Comparison of ENCODE assay signal across 10 cellular contexts in the genomic region with DNA sequence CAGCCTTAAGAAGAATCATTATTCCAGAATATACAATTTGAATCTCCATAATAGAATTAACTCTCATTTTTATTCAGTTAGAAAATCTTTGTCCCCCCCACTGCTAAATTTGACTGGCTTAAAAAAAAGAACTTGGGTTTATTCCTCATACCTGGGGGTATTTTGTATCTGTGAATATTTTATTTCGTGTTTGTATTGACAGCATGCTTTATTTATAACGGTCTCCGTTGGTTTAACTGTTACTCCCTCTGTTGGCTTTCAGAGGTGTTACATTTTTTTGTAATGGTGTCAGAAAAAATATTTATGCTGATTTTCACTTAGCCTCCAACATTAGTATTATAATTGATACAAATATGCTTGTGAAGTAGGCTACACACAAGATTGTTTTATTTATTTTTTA.
DNase-seq lines count a peak whose midpoint lies in the region; ATAC-seq and TF ChIP-seq lines count a peak whose summit lies in the region.
"Had no signal": no experiment of that assay in that cellular context is flagged by ENCODE, and none has a peak within 500 bp of the region (broad histone marks: within the 10 kb centered on the region; RNA-seq: fewer than 3 reads in every experiment).

No MANE protein-coding gene starts in this region.

- H3K27me3 ChIP-seq in breast epithelium (no peaks in the 10 kb centered on the region), esophagus squamous epithelium (no peaks in the 10 kb centered on the region), transverse colon (no peaks in the 10 kb centered on the region)

- POLR2A ChIA-PET in MCF 10A (lab: Yijun Ruan, JAX), result interaction anchor here (0.6 kb wide), 1 partner anchor 110 kb away, joined by 3 read pairs; no protein-coding TSS in a partner anchor

- H3K27ac ChIP-seq in breast epithelium, result no peak overlapping the region
- H3K27ac ChIP-seq in esophagus squamous epithelium, result no peak overlapping the region
- no peak overlapping the region for H3K27ac ChIP-seq in transverse colon

- BruUV-seq in MCF 10A (replicated peaks; lab: Mats Ljungman, UMichigan), result no TSS peak

- peaks cover 13% of the 10 kb centered on the region for H3K36me3 Mint-ChIP-seq in MCF 10A (ENCODE audit: insufficient read depth, unreplicated experiment)

- TF ChIP-seq POLR2A in breast epithelium (IDR thresholded peaks at IDR 0.05) (no peak), esophagus squamous epithelium (IDR thresholded peaks at IDR 0.05) (no peak), transverse colon (IDR thresholded peaks at IDR 0.05) (no peak), GM18505 (IDR thresholded peaks at IDR 0.05; ENCODE audit: borderline replicate concordance, extremely low read depth, insufficient read depth, insufficient read length) (no peak)

- peak; percentile 52 for TF ChIP-seq CTCF in MCF 10A (IDR thresholded peaks at IDR 0.05; ENCODE audit: unreplicated experiment)
- TF ChIP-seq CTCF in breast epithelium (IDR thresholded peaks at IDR 0.05), result peak in 1 of 3 donors; percentile 22
- TF ChIP-seq CTCF in esophagus squamous epithelium (IDR thresholded peaks at IDR 0.05), result peak in 4 of 6 experiments; percentile 16 to 60 (median 25)
- TF ChIP-seq CTCF in transverse colon (IDR thresholded peaks at IDR 0.05), result peak; percentile 25 to 55 (median 43)

- ATAC-seq in GM18505 (IDR thresholded peaks at IDR 0.05; ENCODE audit: unreplicated experiment) (no peak), HG03045 (IDR thresholded peaks at IDR 0.05; ENCODE audit: unreplicated experiment) (no peak), HG02759 (IDR thresholded peaks at IDR 0.05; ENCODE audit: unreplicated experiment) (no peak)

- H3K4me1 Mint-ChIP-seq in MCF 10A (ENCODE audit: insufficient read depth, unreplicated experiment), result peaks cover 11% of the 10 kb centered on the region

- H3K27me3 Mint-ChIP-seq in MCF 10A (ENCODE audit: insufficient read depth, unreplicated experiment), result no peaks in the 10 kb centered on the region

- no peak for TF ChIP-seq EP300 in transverse colon (IDR thresholded peaks at IDR 0.05; ENCODE audit: low read depth)

- H3K4me3 ChIP-seq in breast epithelium (no peak overlapping the region), esophagus squamous epithelium (no peak overlapping the region), transverse colon (no peak overlapping the region)

- no peaks in the 10 kb centered on the region for H3K9me3 ChIP-seq in breast epithelium
- no peaks in the 10 kb centered on the region for H3K9me3 ChIP-seq in esophagus squamous epithelium
- no peaks in the 10 kb centered on the region for H3K9me3 ChIP-seq in transverse colon

- intact Hi-C loops in MCF 10A (cut with micrococcal nuclease), result loop anchor here (1.0 kb wide), 2 partner anchors 40 to 65 kb away; no protein-coding TSS in a partner anchor
- intact Hi-C loops in breast epithelium (cut with DNase I; ENCODE audit: low total_unique reads), result no loop called here
- intact Hi-C loops in esophagus squamous epithelium (cut with DNase I), result no loop called here
- intact Hi-C loops in transverse colon (cut with DNase I; ENCODE audit: low total_unique reads), result no loop called here

- no peak overlapping the region for H3K4me3 Mint-ChIP-seq in MCF 10A (ENCODE audit: unreplicated experiment)

- 28 to 48% methylated on average over 3 of the region's 3 CpGs for WGBS in esophagus squamous epithelium, 2 donors
- WGBS in transverse colon (ENCODE audit: low coverage in 1 of 2), 2 donors, result 21 to 40% methylated on average over 3 of the region's 3 CpGs

- peaks cover 6% of the 10 kb centered on the region for H3K36me3 ChIP-seq in breast epithelium
- peaks cover 0 to 26% (median 6%) of the 10 kb centered on the region in 3 donors for H3K36me3 ChIP-seq in esophagus squamous epithelium
- peaks cover 0 to 6% (median 0%) of the 10 kb centered on the region in 4 donors for H3K36me3 ChIP-seq in transverse colon

- no peaks in the 10 kb centered on the region for H3K9me3 Mint-ChIP-seq in MCF 10A (ENCODE audit: unreplicated experiment)

- H3K27ac Mint-ChIP-seq in MCF 10A (ENCODE audit: low read depth, unreplicated experiment), result no peak overlapping the region

- CTCF ChIA-PET in MCF 10A (lab: Yijun Ruan, JAX), result interaction anchor here (0.6 to 3.5 kb wide), 7 partner anchors 10 to 65 kb away, joined by 3 to 21 read pairs (median 4); a partner anchor contains a TSS

- H3K4me1 ChIP-seq in breast epithelium, result no peaks in the 10 kb centered on the region
- H3K4me1 ChIP-seq in esophagus squamous epithelium, result peaks cover 0 to 8% (median 0%) of the 10 kb centered on the region in 3 donors
- no peaks in the 10 kb centered on the region for H3K4me1 ChIP-seq in transverse colon

- in situ Hi-C loops in transverse colon (cut with MboI; ENCODE audit: low pct_ligation_motif_present in 1 of 4, low pct_unique_long_range_greater_than_20kb in 1 of 4, low sequenced_read_pairs in 3 of 4), result no loop called here

- DNase-seq in MCF 10A (ENCODE audit: unreplicated experiment), result peak; percentile 30
- no peak for DNase-seq in breast epithelium (ENCODE audit: low spot score in 2 of 2)
- peak; percentile 22 for DNase-seq in OCI-M1 (lab: John Stamatoyannopoulos, UW)
- no peak for DNase-seq in esophagus squamous epithelium (lab: John Stamatoyannopoulos, UW)
- no peak for DNase-seq in transverse colon
- DNase-seq: NCI-H69; stimulated activated CD4-positive, alpha-beta T cell treated with anti-CD3 and anti-CD28 coated beads, Interleukin-2, amount 100 ng/mL, for 24 hours had no signal

Comparison
In these comparisons a context has a peak if more than half of its experiments do, and no peak if none do; other contexts are left out.
1. DNase-seq: peak in MCF 10A (single experiment) and OCI-M1 (single experiment); none in breast epithelium (0 of 2), esophagus squamous epithelium (single experiment) and transverse colon (single experiment).